Comparison of ENCODE assay signal across 8 cellular contexts in the genomic region with DNA sequence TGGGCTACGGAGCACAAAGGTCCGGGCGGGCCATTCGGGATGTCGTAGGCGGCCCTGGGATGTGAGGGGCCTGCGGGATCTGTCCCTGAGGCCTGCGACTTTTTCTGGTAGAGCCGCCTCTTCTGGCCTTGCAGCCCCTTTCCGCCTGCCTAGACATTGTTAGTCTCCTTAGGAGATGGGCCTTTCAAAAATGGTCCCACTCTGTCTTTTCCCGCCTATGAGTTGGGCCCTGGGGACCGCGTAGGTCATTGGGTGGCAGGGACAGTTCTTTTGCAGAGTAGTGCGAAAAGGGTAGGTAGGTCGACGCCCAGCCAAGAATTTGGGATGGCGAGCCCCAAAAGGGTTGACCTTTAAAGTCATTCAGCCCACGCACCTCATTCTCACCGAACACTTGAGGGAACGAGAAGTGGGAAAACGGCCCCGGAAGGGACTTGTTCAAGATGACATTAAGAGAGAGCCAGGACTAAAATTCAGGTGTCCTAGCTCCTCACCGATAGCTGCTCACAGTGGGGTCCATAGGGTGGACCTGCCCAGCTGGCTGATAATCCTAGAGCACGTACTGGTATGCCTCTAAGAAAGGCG. TPM values are rescaled to one million over a fixed set of nuclear protein-coding genes. Genes with fewer than 3 reads are reported as not detected.
DNase-seq lines count a peak whose midpoint lies in the region; ATAC-seq and TF ChIP-seq lines count a peak whose summit lies in the region.

No MANE protein-coding gene starts in this region.

- H3K36me3 ChIP-seq in brain microvascular endothelial cell (replicated peaks), result peaks cover 19% of the 10 kb centered on the region
- peaks cover 34 to 37% of the 10 kb centered on the region in 2 experiments for H3K36me3 ChIP-seq in mesenchymal stem cell (ENCODE audit: control insufficient read depth in 1 of 2, insufficient read depth in 2 of 2, low read depth in 1 of 2, low read length in 2 of 2)
- H3K36me3 ChIP-seq in upper lobe of right lung, result peaks cover 30% of the 10 kb centered on the region

- H3K9ac ChIP-seq in mesenchymal stem cell (ENCODE audit: low read length), result peak overlapping the region; percentile 96

- no peak overlapping the region for H2AK5ac ChIP-seq in mesenchymal stem cell (ENCODE audit: low read length, severe bottlenecking)

- peak overlapping the region; percentile 1 to 15 for H3K18ac ChIP-seq in mesenchymal stem cell (ENCODE audit: low read depth in 1 of 2, low read length in 2 of 2)

- no peak overlapping the region for H2BK15ac ChIP-seq in mesenchymal stem cell (ENCODE audit: low read depth, poor library complexity, severe bottlenecking)

- H3K14ac ChIP-seq in mesenchymal stem cell (ENCODE audit: low read length in 2 of 2), result peak overlapping the region in 1 of 2 experiments; percentile 19

- H3K4me2 ChIP-seq in mesenchymal stem cell (ENCODE audit: low read length, poor library complexity, severe bottlenecking), result peak overlapping the region; percentile 60

- H3K27ac ChIP-seq in brain microvascular endothelial cell (peak overlapping the region; percentile 69), mesenchymal stem cell (ENCODE audit: low read length, poor library complexity, severe bottlenecking) (no peak overlapping the region), upper lobe of right lung (peak overlapping the region; percentile 89)

- peak overlapping the region; percentile 95 for H4K8ac ChIP-seq in mesenchymal stem cell (ENCODE audit: low read length)

- ATAC-seq in Right ventricle myocardium inferior (peak; percentile 1), left cardiac atrium (no peak), upper lobe of right lung (no peak), omental fat pad (ENCODE audit: low FRiP score) (no peak)

- WGBS in mesenchymal stem cell, result 42% methylated on average over 25 of the region's 25 CpGs

- H2BK5ac ChIP-seq in mesenchymal stem cell (ENCODE audit: low read depth, low read length, poor library complexity, severe bottlenecking), result no peak overlapping the region

- H3K27me3 ChIP-seq in brain microvascular endothelial cell (replicated peaks), result no peaks in the 10 kb centered on the region
- no peaks in the 10 kb centered on the region for H3K27me3 ChIP-seq in mesenchymal stem cell (ENCODE audit: control insufficient read depth in 1 of 2, insufficient read depth in 1 of 2, low read length in 2 of 2)
- H3K27me3 ChIP-seq in upper lobe of right lung, result no peaks in the 10 kb centered on the region

- peak overlapping the region; percentile 93 for H3K4me3 ChIP-seq in brain microvascular endothelial cell (ENCODE audit: low read depth, low read length)
- H3K4me3 ChIP-seq in mesenchymal stem cell (ENCODE audit: insufficient read depth in 1 of 2, low read depth in 1 of 2, low read length in 2 of 2), result peak overlapping the region; percentile 95 to 97
- H3K4me3 ChIP-seq in upper lobe of right lung, result peak overlapping the region; percentile 99

- H4K91ac ChIP-seq in mesenchymal stem cell (ENCODE audit: low read length), result peak overlapping the region; percentile 99

- H3K4ac ChIP-seq in mesenchymal stem cell (ENCODE audit: low read depth in 1 of 2, low read length in 2 of 2), result peak overlapping the region; percentile 96

- in situ Hi-C loops in brain microvascular endothelial cell (cut with HindIII; ENCODE audit: low pct_ligation_motif_present, low sequenced_read_pairs), result no loop called here

- no peak overlapping the region for H2AFZ ChIP-seq in mesenchymal stem cell (ENCODE audit: low read depth, low read length)

- H3K4me1 ChIP-seq in mesenchymal stem cell (ENCODE audit: control insufficient read depth, insufficient read depth, low read depth, low read length) (peaks cover 31% of the 10 kb centered on the region), upper lobe of right lung (peaks cover 17% of the 10 kb centered on the region)

- peaks cover 43% of the 10 kb centered on the region for H3K79me1 ChIP-seq in mesenchymal stem cell (replicated peaks; ENCODE audit: low read length, poor library complexity, severe bottlenecking)

- intact Hi-C loops in Right ventricle myocardium inferior (cut with DNase I) (no loop called here), left cardiac atrium (cut with DNase I) (no loop called here), upper lobe of right lung (cut with DNase I) (no loop called here)

- H3K9me3 ChIP-seq in mesenchymal stem cell (ENCODE audit: control insufficient read depth, low read length) (no peaks in the 10 kb centered on the region), upper lobe of right lung (no peaks in the 10 kb centered on the region)

- no peak for TF ChIP-seq CTCF in brain microvascular endothelial cell (IDR thresholded peaks at IDR 0.05; ENCODE audit: low read depth, low read length, missing control alignments)
- TF ChIP-seq CTCF in upper lobe of right lung (IDR thresholded peaks at IDR 0.05), result no peak
- TF ChIP-seq CTCF in omental fat pad (IDR thresholded peaks at IDR 0.05), result no peak

- H3K23ac ChIP-seq in mesenchymal stem cell (ENCODE audit: low read length in 2 of 2), result no peak overlapping the region

- H2BK12ac ChIP-seq in mesenchymal stem cell (ENCODE audit: low read length in 2 of 2), result no peak overlapping the region

- DNase-seq in Right ventricle myocardium inferior (ENCODE audit: missing footprints), result no peak
- no peak for DNase-seq in left cardiac atrium
- no peak for DNase-seq in brain microvascular endothelial cell
- DNase-seq in mesenchymal stem cell, result no peak
- no peak for DNase-seq in upper lobe of right lung
- DNase-seq in NCI-H510A (lab: John Stamatoyannopoulos, UW), result no peak
- no peak for DNase-seq in NCI-H82 (lab: John Stamatoyannopoulos, UW)
- DNase-seq in omental fat pad (ENCODE audit: low spot score), result no peak

- no peak overlapping the region for H2BK120ac ChIP-seq in mesenchymal stem cell (ENCODE audit: low read depth, low read length)

RNA-seq across cellular contexts. Expression of a gene that starts 0.8 kb away (rescaled TPM):
- total RNA-seq in Right ventricle myocardium inferior (55.6 TPM), left cardiac atrium (10 to 100 TPM; 44.4 to 47.8 TPM), upper lobe of right lung (60.6 TPM), omental fat pad (10 to 100 TPM; 44.4 to 59.2 (median 52.5) TPM)
- 63.8 TPM for polyA plus RNA-seq in mesenchymal stem cell (2013, experiment 1 of 2)
- 61.4 TPM for polyA plus RNA-seq in mesenchymal stem cell (2013, experiment 2 of 2)

RNA-seq across cellular contexts. Expression of a gene that starts 12.6 kb away (rescaled TPM):
- 1,159 TPM for total RNA-seq in Right ventricle myocardium inferior
- total RNA-seq in left cardiac atrium, result 100 to 1,000 TPM; 786 to 820 TPM
- polyA plus RNA-seq in mesenchymal stem cell (2013, experiment 1 of 2), result 504 TPM
- polyA plus RNA-seq in mesenchymal stem cell (2013, experiment 2 of 2), result 497 TPM
- total RNA-seq in upper lobe of right lung, result 199 TPM
- total RNA-seq in omental fat pad, result 100 to 1,000 TPM; 265 to 424 (median 362) TPM

RNA-seq across cellular contexts. Expression of a gene that starts 48.2 kb away (rescaled TPM):
- total RNA-seq in Right ventricle myocardium inferior (18.7 TPM), left cardiac atrium (10 to 100 TPM; 26.0 to 29.1 TPM), upper lobe of right lung (15.7 TPM), omental fat pad (10 to 100 TPM in 2 of 4 donors, 1 to 10 TPM in 2; 5.4 to 14.5 (median 8.2) TPM)
- 12.1 TPM for polyA plus RNA-seq in mesenchymal stem cell (2013, experiment 1 of 2)
- polyA plus RNA-seq in mesenchymal stem cell (2013, experiment 2 of 2), result 11.4 TPM

RNA-seq across cellular contexts. Expression of a gene that starts 48.7 kb away (rescaled TPM):
- total RNA-seq in Right ventricle myocardium inferior, result 0.57 TPM
- total RNA-seq in left cardiac atrium, result 1 to 10 TPM; 1.3 to 1.6 TPM
- polyA plus RNA-seq in mesenchymal stem cell (2013, experiment 1 of 2), result 0.11 TPM
- polyA plus RNA-seq in mesenchymal stem cell (2013, experiment 2 of 2), result 0.10 TPM
- not detected for total RNA-seq in upper lobe of right lung
- total RNA-seq in omental fat pad, result not detected
